2 cellular contexts compared by ENCODE assay signal in genomic region chr6:139006470-139006869, GRCh38.
A peak's percentile ranks its signal among the peaks of the same experiment; 100 is the strongest.
TF ChIP-seq lines count a peak whose summit lies in the region.

No MANE protein-coding gene starts in this region.

TF ChIP-seq in H1, 55 proteins besides CTCF, POLR2A, EP300 and RAD21:
- TF ChIP-seq BCL11A (IDR thresholded peaks at IDR 0.05; ENCODE audit: low read depth in 2 of 2, low read length in 2 of 2) (no peak), POLR2AphosphoS5 (IDR thresholded peaks at IDR 0.05; ENCODE audit: low read depth, low read length) (no peak), KDM5A (IDR thresholded peaks at IDR 0.05; ENCODE audit: low read length) (no peak), SUZ12 (IDR thresholded peaks at IDR 0.05; ENCODE audit: low read length) (no peak), YY1 (IDR thresholded peaks at IDR 0.05; ENCODE audit: low read depth, low read length) (no peak), HDAC2 (IDR thresholded peaks at IDR 0.05; ENCODE audit: borderline replicate concordance in 1 of 2, low read depth in 2 of 2, low read length in 2 of 2) (no peak), SRF (IDR thresholded peaks at IDR 0.05; ENCODE audit: low read depth, low read length) (no peak), CHD1 (IDR thresholded peaks at IDR 0.05; ENCODE audit: low read depth, low read length) (no peak), BRCA1 (IDR thresholded peaks at IDR 0.05; ENCODE audit: low read depth, low read length) (no peak), KDM1A (IDR thresholded peaks at IDR 0.05; ENCODE audit: borderline replicate concordance, low read length) (no peak), FOSL1 (IDR thresholded peaks at IDR 0.05; ENCODE audit: insufficient read depth, low read depth, low read length) (no peak), ZNF274 (IDR thresholded peaks at IDR 0.05; ENCODE audit: borderline replicate concordance, extremely low read depth, low read length) (no peak), POU5F1 (IDR thresholded peaks at IDR 0.05; ENCODE audit: low read depth, low read length) (no peak), RXRA (IDR thresholded peaks at IDR 0.05; ENCODE audit: insufficient read depth, low read depth, low read length) (no peak), MAFK (IDR thresholded peaks at IDR 0.05; ENCODE audit: low read depth, low read length) (no peak), SAP30 (IDR thresholded peaks at IDR 0.05; ENCODE audit: insufficient read depth, insufficient replicate concordance, low read length) (no peak), MAX (IDR thresholded peaks at IDR 0.05) (no peak), RNF2 (IDR thresholded peaks at IDR 0.05; ENCODE audit: borderline replicate concordance, low read depth, low read length, missing control alignments, poor library complexity, severe bottlenecking) (no peak)
- TF ChIP-seq, protein P1, sequence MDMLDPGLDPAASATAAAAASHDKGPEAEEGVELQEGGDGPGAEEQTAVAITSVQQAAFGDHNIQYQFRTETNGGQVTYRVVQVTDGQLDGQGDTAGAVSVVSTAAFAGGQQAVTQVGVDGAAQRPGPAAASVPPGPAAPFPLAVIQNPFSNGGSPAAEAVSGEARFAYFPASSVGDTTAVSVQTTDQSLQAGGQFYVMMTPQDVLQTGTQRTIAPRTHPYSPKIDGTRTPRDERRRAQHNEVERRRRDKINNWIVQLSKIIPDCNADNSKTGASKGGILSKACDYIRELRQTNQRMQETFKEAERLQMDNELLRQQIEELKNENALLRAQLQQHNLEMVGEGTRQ (IDR thresholded peaks at IDR 0.05; ENCODE audit: low read length), result no peak

TF ChIP-seq in HepG2, 621 proteins besides CTCF, POLR2A, EP300 and RAD21:
- peak; percentile 20; the same call in 1 of the 2 replicates for TF ChIP-seq HNF4A (CRISPR knock-in tag; IDR thresholded peaks at IDR 0.05)
- no peak for TF ChIP-seq TEAD2 (CRISPR knock-in tag; IDR thresholded peaks at IDR 0.05)
- TF ChIP-seq NR1H2 (CRISPR knock-in tag; IDR thresholded peaks at IDR 0.05; ENCODE audit: borderline replicate concordance, low read depth), result no peak
